ENCODE assay signal across 8 cellular contexts in the genomic region with DNA sequence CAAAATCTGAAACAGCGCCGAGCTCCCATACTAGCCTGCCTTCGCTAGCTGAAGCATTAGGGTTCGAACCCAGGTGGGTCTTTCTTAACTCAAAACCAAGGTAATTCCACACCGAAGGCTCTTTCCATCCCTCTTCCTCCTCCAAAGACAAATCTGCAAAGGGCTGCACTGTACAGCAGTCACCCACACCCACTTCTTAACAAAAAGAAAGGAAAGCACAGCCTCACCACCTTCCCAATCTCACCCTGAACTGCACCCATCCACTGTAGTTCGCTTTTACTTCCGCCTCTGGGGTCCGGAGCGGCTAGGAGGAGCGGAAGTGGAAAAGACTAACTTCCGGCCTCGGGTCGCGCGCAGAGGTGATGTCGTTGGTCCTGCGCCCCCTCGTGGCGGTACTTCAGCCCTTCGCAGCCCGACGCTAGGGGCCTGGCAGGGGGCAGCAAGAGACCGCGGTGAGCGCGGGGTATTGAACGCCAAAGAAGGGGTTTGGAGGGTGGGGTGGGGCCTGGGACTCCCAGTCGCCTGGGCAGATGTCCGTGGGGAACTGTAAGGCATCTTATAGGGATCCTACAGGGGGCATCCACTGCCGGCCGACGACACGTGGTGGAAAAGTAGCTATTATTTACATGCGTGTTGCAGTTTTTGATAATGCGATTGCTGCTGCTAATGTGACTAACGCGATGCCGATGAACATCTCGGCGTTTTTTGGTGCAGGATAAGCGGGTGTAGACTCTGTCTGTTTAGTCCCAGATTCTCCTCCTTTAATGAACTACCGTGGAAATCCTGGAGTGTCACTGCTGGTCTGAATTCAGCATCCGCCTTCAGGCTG. TPM values are rescaled to one million over a fixed set of nuclear protein-coding genes. Genes with fewer than 3 reads are reported as not detected.
DNase-seq lines count a peak whose midpoint lies in the region; ATAC-seq and TF ChIP-seq lines count a peak whose summit lies in the region.

A gene with protein sequence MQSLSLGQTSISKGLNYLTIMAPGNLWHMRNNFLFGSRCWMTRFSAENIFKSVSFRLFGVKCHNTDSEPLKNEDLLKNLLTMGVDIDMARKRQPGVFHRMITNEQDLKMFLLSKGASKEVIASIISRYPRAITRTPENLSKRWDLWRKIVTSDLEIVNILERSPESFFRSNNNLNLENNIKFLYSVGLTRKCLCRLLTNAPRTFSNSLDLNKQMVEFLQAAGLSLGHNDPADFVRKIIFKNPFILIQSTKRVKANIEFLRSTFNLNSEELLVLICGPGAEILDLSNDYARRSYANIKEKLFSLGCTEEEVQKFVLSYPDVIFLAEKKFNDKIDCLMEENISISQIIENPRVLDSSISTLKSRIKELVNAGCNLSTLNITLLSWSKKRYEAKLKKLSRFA (minus strand): TSS at position 290 of the 829 bp plus-strand sequence. CDS start 619 bp downstream, outside the sequence.

- TF ChIP-seq CTCF in GM12875 (IDR thresholded peaks at IDR 0.05; ENCODE audit: borderline replicate concordance, insufficient read depth, low read depth, low read length), result peak; percentile 92
- TF ChIP-seq CTCF in heart right ventricle (IDR thresholded peaks at IDR 0.05), result peak; percentile 89 to 100 (median 95)
- TF ChIP-seq CTCF in progenitor cell of endocrine pancreas (IDR thresholded peaks at IDR 0.05; ENCODE audit: unreplicated experiment), result peak; percentile 93

- intact Hi-C loops in heart right ventricle (cut with DNase I), result loop anchor here in 3 of 10 donors (2.0 to 10.0 kb wide), 4 partner anchors 60 to 796 kb away; partner anchors contain the start of genes AKAP9 (in 2 of the 3) and GATAD1 (in 1 of the 3)

- H3K4me3 ChIP-seq in GM12875 (ENCODE audit: low read depth, low read length) (peak within 1 kb of the TSS; percentile 92), adipocyte (ENCODE audit: low read length) (peak within 1 kb of the TSS; percentile 95), heart right ventricle (peak within 1 kb of the TSS; percentile 59 to 91 (median 80)), urinary bladder (ENCODE audit: low read depth, low read length) (peak within 1 kb of the TSS; percentile 88)

- no peaks in the 10 kb centered on the region for H3K27me3 Mint-ChIP-seq in progenitor cell of endocrine pancreas

- H3K27me3 ChIP-seq in adipocyte (replicated peaks; ENCODE audit: control insufficient read depth, insufficient read depth, low read length), result no peaks in the 10 kb centered on the region
- no peaks in the 10 kb centered on the region for H3K27me3 ChIP-seq in heart right ventricle

- peak within 1 kb of the TSS; percentile 95 for H3K27ac Mint-ChIP-seq in progenitor cell of endocrine pancreas

- ATAC-seq in HG02798 (IDR thresholded peaks at IDR 0.05; ENCODE audit: poor library complexity, unreplicated experiment) (peak; percentile 99), heart right ventricle (peak; percentile 97 to 100 (median 99))

- 3% methylated on average over 43 of the region's 43 CpGs for WGBS in heart right ventricle, 2 donors
- WGBS in urinary bladder, result 3% methylated on average over 43 of the region's 43 CpGs

- H3K36me3 ChIP-seq in adipocyte (ENCODE audit: control insufficient read depth, insufficient read depth, low read length, severe bottlenecking), result no peaks in the 10 kb centered on the region
- peaks cover 0 to 22% (median 0%) of the 10 kb centered on the region in 9 donors for H3K36me3 ChIP-seq in heart right ventricle
- H3K36me3 ChIP-seq in urinary bladder (ENCODE audit: insufficient read depth), result no peaks in the 10 kb centered on the region

- H3K9me3 ChIP-seq in adipocyte (ENCODE audit: control insufficient read depth, low read length) (no peaks in the 10 kb centered on the region), heart right ventricle (no peaks in the 10 kb centered on the region)

- peaks cover 2% of the 10 kb centered on the region for H3K9me3 Mint-ChIP-seq in progenitor cell of endocrine pancreas (ENCODE audit: low read depth)

- H3K4me1 ChIP-seq in adipocyte (ENCODE audit: control insufficient read depth, insufficient read depth, low read length) (peaks cover 22% of the 10 kb centered on the region), heart right ventricle (peaks cover 0 to 29% (median 23%) of the 10 kb centered on the region in 9 donors), urinary bladder (ENCODE audit: insufficient read depth) (no peaks in the 10 kb centered on the region)

- peak within 1 kb of the TSS; percentile 97 for H3K4me3 Mint-ChIP-seq in progenitor cell of endocrine pancreas (ENCODE audit: low read depth)

- peaks cover 10% of the 10 kb centered on the region for H3K36me3 Mint-ChIP-seq in progenitor cell of endocrine pancreas (ENCODE audit: insufficient read depth)

- H3K27ac ChIP-seq in heart right ventricle, result peak within 1 kb of the TSS in 9 of 10 donors; percentile 8 to 84 (median 46)
- H3K27ac ChIP-seq in urinary bladder (ENCODE audit: low read depth), result no peak within 1 kb of the TSS

- DNase-seq in NCI-H1417 treated with DMSO at 0.1 percent for 48 hours (lab: John Stamatoyannopoulos, UW) (peak; percentile 90), T follicular helper cell (ENCODE audit: low read depth) (peak; percentile 88), adipocyte (ENCODE audit: low read depth) (peak; percentile 99), heart right ventricle (peak; percentile 93), progenitor cell of endocrine pancreas (ENCODE audit: low spot score, unreplicated experiment) (peak; percentile 89)

- H3K4me1 Mint-ChIP-seq in progenitor cell of endocrine pancreas (ENCODE audit: low read depth), result peaks cover 20% of the 10 kb centered on the region

- peak within 1 kb of the TSS; percentile 93 for H3K9ac ChIP-seq in adipocyte (ENCODE audit: low read length)

RNA-seq across cellular contexts. Expression of the gene that starts here (rescaled TPM):
- total RNA-seq in heart right ventricle (1 to 10 TPM; 5.9 to 9.9 (median 7.1) TPM), progenitor cell of endocrine pancreas (18.6 and 19.5 TPM in 2 replicates), urinary bladder (25.9 TPM)
- polyA plus RNA-seq in heart right ventricle (1 to 10 TPM; 5.2 to 8.3 TPM), urinary bladder (6.4 TPM)
